In the genomic region with DNA sequence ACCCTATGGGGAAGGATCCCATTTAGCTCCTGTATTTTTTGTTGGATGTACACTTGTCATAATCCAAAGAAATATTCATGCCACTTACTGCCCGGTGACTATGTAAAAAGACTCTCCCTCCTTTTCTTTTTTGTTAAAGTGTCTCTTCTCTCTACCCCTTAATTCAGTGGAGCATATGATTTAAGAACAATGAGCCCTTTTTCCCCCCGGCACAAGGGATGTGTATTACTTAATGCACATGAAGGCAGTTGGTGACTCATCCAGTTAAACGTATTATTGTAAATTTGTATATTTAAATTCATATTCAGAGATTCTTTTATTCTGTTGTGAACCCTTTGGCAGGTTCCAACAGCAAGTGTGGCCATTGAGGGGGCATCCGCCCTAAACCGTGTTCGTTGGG, we compare ENCODE assay signal across 22 cellular contexts.
A peak's percentile ranks its signal among the peaks of the same experiment; 100 is the strongest.
DNase-seq lines count a peak whose midpoint lies in the region; ATAC-seq and TF ChIP-seq lines count a peak whose summit lies in the region.
"Had no signal": no experiment of that assay in that cellular context is flagged by ENCODE, and none has a peak within 500 bp of the region (broad histone marks: within the 10 kb centered on the region; RNA-seq: fewer than 3 reads in every experiment).

No MANE protein-coding gene starts in this region.

- peak; percentile 13 to 60 for DNase-seq in NCI-H524 (lab: John Stamatoyannopoulos, UW)
- DNase-seq in NCI-H524 treated with DMSO at 0.1 percent for 48 hours (lab: John Stamatoyannopoulos, UW) = no peak
- peak; percentile 41 to 59 for DNase-seq in NCI-H1930 (lab: John Stamatoyannopoulos, UW)
- DNase-seq in RPMI7951 (ENCODE audit: low read depth) = peak; percentile 42
- peak; percentile 23 for DNase-seq in retinal pigment epithelial cell (ENCODE audit: low read depth)
- DNase-seq in NCI-H1694 (lab: John Stamatoyannopoulos, UW) = no peak
- DNase-seq in activated CD4-positive, alpha-beta T cell treated with anti-CD3 and anti-CD28 coated beads, Interleukin-2, amount 10 ng/mL, durations not matched to agents 24 days and 14 days = no peak
- DNase-seq: activated CD4-positive, alpha-beta T cell treated with anti-CD3 and anti-CD28 coated beads, Interleukin-2, amount 50 U/mL, for 4 hours; activated CD4-positive, CD25-positive, alpha-beta regulatory T cell; activated naive CD4-positive, alpha-beta T cell; activated T-cell treated with anti-CD3 and anti-CD28 coated beads, Interleukin-2, amount 50 U/mL, for 72 hours; BE2C; body of pancreas; head of caudate nucleus; natural killer cell; NCI-H187; NCI-H345; SJCRH30; small intestine; stimulated activated CD8-positive, alpha-beta memory T cell treated with anti-CD3 and anti-CD28 coated beads, Interleukin-4, amount 100 ng/mL, for 48 hours; stimulated activated naive CD8-positive, alpha-beta T cell treated with anti-CD3 and anti-CD28 coated beads, Interleukin-15, amount 100 ng/mL, for 72 hours had no signal

- no peaks in the 10 kb centered on the region for H3K9me3 Mint-ChIP-seq in activated CD4-positive, alpha-beta T cell treated with anti-CD3 and anti-CD28 coated beads, Interleukin-2, amount 10 ng/mL, durations not matched to agents 24 days and 14 days
- H3K9me3 Mint-ChIP-seq: activated T-cell treated with anti-CD3 and anti-CD28 coated beads, Interleukin-2, amount 50 U/mL, for 72 hours; natural killer cell; stimulated activated naive CD8-positive, alpha-beta T cell treated with anti-CD3 and anti-CD28 coated beads, Interleukin-15, amount 100 ng/mL, for 72 hours had no signal

- H3K4me3 ChIP-seq in retinal pigment epithelial cell (ENCODE audit: low read length) = no peak overlapping the region
- H3K4me3 ChIP-seq: body of pancreas, SJCRH30 had no signal

- H3K4me1 Mint-ChIP-seq in activated CD4-positive, alpha-beta T cell treated with anti-CD3 and anti-CD28 coated beads, Interleukin-2, amount 10 ng/mL, durations not matched to agents 24 days and 14 days = peaks cover 5% of the 10 kb centered on the region

- TF ChIP-seq CTCF in retinal pigment epithelial cell (conservative IDR thresholded peaks at IDR 0.05; ENCODE audit: low read depth, low read length) = no peak

- no peak overlapping the region for H3K27ac Mint-ChIP-seq in activated CD4-positive, alpha-beta T cell treated with anti-CD3 and anti-CD28 coated beads, Interleukin-2, amount 10 ng/mL, durations not matched to agents 24 days and 14 days
- H3K27ac Mint-ChIP-seq: activated T-cell treated with anti-CD3 and anti-CD28 coated beads, Interleukin-2, amount 50 U/mL, for 72 hours; natural killer cell; stimulated activated naive CD8-positive, alpha-beta T cell treated with anti-CD3 and anti-CD28 coated beads, Interleukin-15, amount 100 ng/mL, for 72 hours had no signal

- intact Hi-C loops in activated CD4-positive, alpha-beta T cell treated with anti-CD3 and anti-CD28 coated beads, Interleukin-2, amount 10 ng/mL, durations not matched to agents 24 days and 14 days (cut with micrococcal nuclease) = no loop called here

- H3K36me3 Mint-ChIP-seq in activated CD4-positive, alpha-beta T cell treated with anti-CD3 and anti-CD28 coated beads, Interleukin-2, amount 10 ng/mL, durations not matched to agents 24 days and 14 days (ENCODE audit: low read depth) = no peaks in the 10 kb centered on the region
- H3K36me3 Mint-ChIP-seq: natural killer cell had no signal

- peaks cover 40% of the 10 kb centered on the region for H3K27me3 Mint-ChIP-seq in activated CD4-positive, alpha-beta T cell treated with anti-CD3 and anti-CD28 coated beads, Interleukin-2, amount 10 ng/mL, durations not matched to agents 24 days and 14 days

- H3K4me3 Mint-ChIP-seq in activated CD4-positive, alpha-beta T cell treated with anti-CD3 and anti-CD28 coated beads, Interleukin-2, amount 10 ng/mL, durations not matched to agents 24 days and 14 days = no peak overlapping the region
- H3K4me3 Mint-ChIP-seq: activated T-cell treated with anti-CD3 and anti-CD28 coated beads, Interleukin-2, amount 50 U/mL, for 72 hours; natural killer cell; stimulated activated naive CD8-positive, alpha-beta T cell treated with anti-CD3 and anti-CD28 coated beads, Interleukin-15, amount 100 ng/mL, for 72 hours had no signal

- ATAC-seq in HG02623 (IDR thresholded peaks at IDR 0.05; ENCODE audit: unreplicated experiment) = no peak
- ATAC-seq: activated T-cell treated with anti-CD3 and anti-CD28 coated beads, Interleukin-2, amount 50 U/mL, for 72 hours; body of pancreas; natural killer cell; stimulated activated naive CD8-positive, alpha-beta T cell treated with anti-CD3 and anti-CD28 coated beads, Interleukin-15, amount 100 ng/mL, for 72 hours had no signal

Comparison
In these comparisons a context has a peak if more than half of its experiments do, and no peak if none do; other contexts are left out.
1. DNase-seq: peak in NCI-H524 (2 of 2), NCI-H1930 (2 of 2), RPMI7951 (single experiment) and retinal pigment epithelial cell (single experiment); none in NCI-H524 treated with DMSO at 0.1 percent for 48 hours (single experiment), NCI-H1694 (single experiment) and activated CD4-positive, alpha-beta T cell treated with anti-CD3 and anti-CD28 coated beads, Interleukin-2, amount 10 ng/mL, durations not matched to agents 24 days and 14 days (single experiment).